ENCODE assay signal across 9 cellular contexts in the genomic region with DNA sequence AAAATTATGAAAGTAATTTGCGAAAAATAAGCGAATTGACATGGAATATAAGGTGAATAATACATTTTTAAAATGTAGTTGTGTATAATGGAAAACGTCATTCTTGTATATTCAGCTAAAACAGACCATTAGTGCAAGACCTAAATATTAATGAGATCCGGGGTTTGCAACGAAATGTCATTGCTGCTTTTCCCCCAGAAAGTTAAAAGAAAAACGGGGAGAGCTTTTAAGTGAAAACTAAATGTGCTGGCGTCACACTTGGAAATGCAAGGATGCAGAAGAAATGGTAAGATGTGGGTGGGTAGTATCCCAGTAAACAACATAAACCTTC. TPM values are rescaled to one million over a fixed set of nuclear protein-coding genes. Genes with fewer than 3 reads are reported as not detected.
DNase-seq lines count a peak whose midpoint lies in the region; ATAC-seq and TF ChIP-seq lines count a peak whose summit lies in the region.
"Had no signal": no experiment of that assay in that cellular context is flagged by ENCODE, and none has a peak within 500 bp of the region (broad histone marks: within the 10 kb centered on the region; RNA-seq: fewer than 3 reads in every experiment).

No MANE protein-coding gene starts in this region.

- in situ Hi-C loops in mammary epithelial cell (cut with MboI; ENCODE audit: low sequenced_read_pairs in 2 of 2), result no loop called here

- H3K4me1 ChIP-seq in right atrium auricular region (peaks cover 0 to 8% of the 10 kb centered on the region in 2 donors), mammary epithelial cell (ENCODE audit: insufficient read depth, low read length) (peaks cover 20% of the 10 kb centered on the region), mononuclear cell (ENCODE audit: insufficient read depth, low read length) (peaks cover 9% of the 10 kb centered on the region), aorta (ENCODE audit: control insufficient read depth in 1 of 2, insufficient read depth in 2 of 2, low read length in 2 of 2) (no peaks in the 10 kb centered on the region)

- peak overlapping the region; percentile 74 to 79 for H3K4me3 ChIP-seq in right atrium auricular region
- peak overlapping the region; percentile 60 to 82 (median 68) for H3K4me3 ChIP-seq in mammary epithelial cell (replicated peaks in 1 of 3; ENCODE audit: insufficient read depth in 1 of 3, low read depth in 2 of 3, low read length in 3 of 3)
- H3K4me3 ChIP-seq in mononuclear cell (ENCODE audit: low read length), result peak overlapping the region; percentile 77
- peak overlapping the region; percentile 41 to 43 for H3K4me3 ChIP-seq in aorta (ENCODE audit: low read length in 2 of 2)

- H3K36me3 ChIP-seq in right atrium auricular region, result no peaks in the 10 kb centered on the region
- H3K36me3 ChIP-seq in mammary epithelial cell (ENCODE audit: insufficient read depth, low read length), result no peaks in the 10 kb centered on the region
- no peaks in the 10 kb centered on the region for H3K36me3 ChIP-seq in aorta (ENCODE audit: control insufficient read depth in 1 of 2, insufficient read depth in 2 of 2, low read length in 1 of 2)
- H3K36me3 ChIP-seq: adrenal gland had no signal

- no peaks in the 10 kb centered on the region for H4K20me1 ChIP-seq in mammary epithelial cell (ENCODE audit: insufficient read depth, low read length)

- CTCF ChIA-PET in mammary epithelial cell (lab: Charles Lee; ENCODE audit: low non-redundant PET), result interaction anchor here (0.7 to 0.8 kb wide), 2 partner anchors 53 to 291 kb away, joined by 3 to 5 read pairs; no protein-coding TSS in a partner anchor

- peak overlapping the region; percentile 93 for H2AFZ ChIP-seq in mammary epithelial cell (ENCODE audit: low read depth, low read length)

- H3K9ac ChIP-seq in mammary epithelial cell (ENCODE audit: insufficient read depth, low read length), result no peak overlapping the region

- peaks cover 43% of the 10 kb centered on the region for H3K79me2 ChIP-seq in mammary epithelial cell (ENCODE audit: insufficient read depth, low read length)

- no TSS peak for BruUV-seq in mammary epithelial cell (replicated peaks; lab: Mats Ljungman, UMichigan)

- WGBS in mammary epithelial cell (ENCODE audit: low coverage, missing lambda C conversion rate), result 11% methylated on average over 7 of the region's 7 CpGs
- WGBS in aorta, 2 donors, result 18 to 21% methylated on average over 7 of the region's 7 CpGs

- H3K9me3 ChIP-seq in right atrium auricular region (no peaks in the 10 kb centered on the region), mammary epithelial cell (replicated peaks; ENCODE audit: insufficient read depth, low read length) (no peaks in the 10 kb centered on the region), mononuclear cell (ENCODE audit: low read depth, low read length) (no peaks in the 10 kb centered on the region), aorta (ENCODE audit: control insufficient read depth, low read length) (peaks cover 1% of the 10 kb centered on the region)
- H3K9me3 ChIP-seq: adrenal gland had no signal

- TF ChIP-seq CTCF in right atrium auricular region (IDR thresholded peaks at IDR 0.05) (no peak), mammary epithelial cell (conservative IDR thresholded peaks at IDR 0.05 in 1 of 2, IDR thresholded peaks at IDR 0.05 in 1 of 2; ENCODE audit: extremely low read depth in 1 of 2, insufficient read depth in 1 of 2, low read depth in 1 of 2, low read length in 2 of 2) (no peak)

- H3K27me3 ChIP-seq in right atrium auricular region (no peaks in the 10 kb centered on the region), mammary epithelial cell (ENCODE audit: insufficient read depth, low read length) (no peaks in the 10 kb centered on the region), mononuclear cell (ENCODE audit: insufficient read depth, low read length) (peaks cover 3% of the 10 kb centered on the region), aorta (ENCODE audit: control insufficient read depth in 1 of 2, insufficient read depth in 2 of 2, low read length in 1 of 2) (no peaks in the 10 kb centered on the region)
- H3K27me3 ChIP-seq: adrenal gland had no signal

- intact Hi-C loops in left cardiac atrium (cut with DNase I), result no loop called here
- intact Hi-C loops in mammary epithelial cell (cut with micrococcal nuclease), result no loop called here
- intact Hi-C loops in aorta (cut with DNase I), result no loop called here

- no peak for DNase-seq in right atrium auricular region (ENCODE audit: low spot score)
- no peak for DNase-seq in left cardiac atrium
- DNase-seq in mammary epithelial cell, result no peak
- DNase-seq in aorta, result no peak
- DNase-seq in NCI-H1436 (lab: John Stamatoyannopoulos, UW), result no peak

- H3K27ac ChIP-seq in right atrium auricular region (peak overlapping the region; percentile 47 to 53), mammary epithelial cell (ENCODE audit: insufficient read depth, low read depth, low read length) (peak overlapping the region; percentile 54), aorta (ENCODE audit: low read depth in 1 of 2, low read length in 2 of 2) (no peak overlapping the region)

- dilution Hi-C loops in mammary epithelial cell (cut with HindIII; ENCODE audit: low sequenced_read_pairs), result no loop called here

- ATAC-seq in left cardiac atrium, result no peak
- no peak for ATAC-seq in aorta (ENCODE audit: low FRiP score)
- ATAC-seq in HG03442 (IDR thresholded peaks at IDR 0.05; ENCODE audit: unreplicated experiment), result no peak
- ATAC-seq in GM19467 (IDR thresholded peaks at IDR 0.05; ENCODE audit: unreplicated experiment), result no peak

- H3K4me2 ChIP-seq in mammary epithelial cell (ENCODE audit: insufficient read depth, low read depth, low read length), result peak overlapping the region; percentile 95

RNA-seq across cellular contexts. Expression of gene SGO2, which starts 0.5 kb away (rescaled TPM):
- total RNA-seq in right atrium auricular region, result 1 to 10 TPM; 1.9 to 2.5 TPM
- 1 to 10 TPM; 1.6 to 2.2 TPM for total RNA-seq in left cardiac atrium
- total RNA-seq in mammary epithelial cell, result 10 to 100 TPM in 1 of 2 donors, 1 to 10 TPM in 1; 2.0 to 12.3 TPM
- 6.5 TPM for polyA plus RNA-seq in mammary epithelial cell
- 13.1 TPM for polyA minus RNA-seq in mammary epithelial cell
- 2.1 TPM for total RNA-seq in mononuclear cell
- 1 to 10 TPM; 1.7 to 3.2 TPM for total RNA-seq in aorta
- polyA plus RNA-seq in aorta, result 1 to 10 TPM in 1 of 2 donors, under 1 TPM in 1; 1.00 to 1.3 TPM

RNA-seq across cellular contexts. Expression of gene KCTD18, which starts 15.6 kb away (rescaled TPM):
- total RNA-seq in right atrium auricular region, result 10 to 100 TPM; 11.9 to 16.4 TPM
- total RNA-seq in left cardiac atrium, result 10 to 100 TPM in 1 of 2 donors, 1 to 10 TPM in 1; 9.1 to 10.4 TPM
- total RNA-seq in mammary epithelial cell, result 10 to 100 TPM; 16.4 to 19.5 TPM
- polyA plus RNA-seq in mammary epithelial cell, result 8.0 TPM
- 6.3 TPM for polyA minus RNA-seq in mammary epithelial cell
- 23.5 TPM for total RNA-seq in mononuclear cell
- 10 to 100 TPM; 13.9 to 14.4 TPM for total RNA-seq in aorta
- 10 to 100 TPM; 16.4 to 19.9 TPM for polyA plus RNA-seq in aorta

Comparison
In these comparisons a context has a peak if more than half of its experiments do, and no peak if none do; other contexts are left out.
1. H3K27ac ChIP-seq: peak in right atrium auricular region (2 of 2) and mammary epithelial cell (single experiment); none in aorta (0 of 2).
2. Peak in every context shown above with its lines, with median percentiles within 50 percentile points of each other: H3K4me3 ChIP-seq.